ENCODE assay signal across 8 cellular contexts in the genomic region with DNA sequence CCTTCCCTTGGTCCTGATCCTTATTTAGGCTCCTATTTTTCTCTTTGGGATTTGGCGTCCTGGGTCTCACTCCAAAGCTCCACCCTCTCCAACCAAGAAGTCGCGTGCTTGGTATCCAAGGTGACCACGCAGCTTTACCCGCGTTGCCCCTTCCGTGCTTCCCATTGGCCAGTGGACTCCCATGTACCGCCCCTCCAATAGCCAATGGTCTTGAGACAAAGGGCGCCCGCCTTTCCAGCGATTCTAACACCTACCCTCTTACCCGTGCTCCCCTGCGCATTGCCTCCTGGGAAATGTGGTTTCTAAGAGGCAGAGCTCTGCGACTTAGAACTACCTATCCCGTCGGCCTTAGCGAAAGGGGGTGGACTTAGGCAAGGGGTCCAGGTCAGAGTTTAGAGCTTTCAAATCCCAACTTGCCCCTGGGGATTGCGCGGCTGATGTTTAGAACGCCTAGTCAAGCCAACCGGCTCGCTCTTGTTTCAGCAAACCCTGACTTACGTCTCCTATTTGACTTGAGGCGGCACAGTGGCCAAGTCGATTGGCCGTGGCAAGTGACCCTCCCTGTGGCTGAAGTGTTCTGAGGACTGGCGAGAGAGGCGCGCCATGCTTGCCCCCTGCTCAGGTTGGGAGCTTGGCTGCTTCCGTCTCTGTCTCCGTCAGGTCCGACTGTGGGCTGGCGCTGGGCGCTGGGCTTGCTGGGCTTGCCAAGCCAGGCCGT. TPM values are rescaled to one million over a fixed set of nuclear protein-coding genes. Genes with fewer than 3 reads are reported as not detected.
DNase-seq lines count a peak whose midpoint lies in the region; ATAC-seq and TF ChIP-seq lines count a peak whose summit lies in the region.
"Not testable (repeated sequence)": the region's sequence is repeated elsewhere in the genome, so short reads cannot be mapped to it uniquely, and the experiment has no call there.

A gene (plus strand): TSS at position 395 of the 718 bp plus-strand sequence. CDS start 209 bp downstream, at position 604.

- peak; percentile 99 for ATAC-seq in lung (ENCODE audit: insufficient read depth, low FRiP score)

- H3K36me3 ChIP-seq in effector memory CD4-positive, alpha-beta T cell (ENCODE audit: control insufficient read depth, insufficient read depth, low read length); lung (ENCODE audit: control insufficient read depth in 2 of 2, insufficient read depth in 2 of 2, low read length in 2 of 2): not testable (repeated sequence)

- H3K4me1 ChIP-seq in effector memory CD4-positive, alpha-beta T cell (ENCODE audit: control insufficient read depth, insufficient read depth, low read length, poor library complexity, severe bottlenecking); lung (ENCODE audit: control insufficient read depth in 2 of 2, insufficient read depth in 2 of 2, low read length in 2 of 2): not testable (repeated sequence)

- not testable (repeated sequence) for H3K27me3 ChIP-seq in effector memory CD4-positive, alpha-beta T cell (replicated peaks; ENCODE audit: control insufficient read depth, insufficient read depth, low read length, poor library complexity, severe bottlenecking); lung (ENCODE audit: control insufficient read depth, insufficient read depth)

- not testable (repeated sequence) for TF ChIP-seq CTCF in GM20000 (IDR thresholded peaks at IDR 0.05; ENCODE audit: extremely low read depth, missing control alignments); lung (IDR thresholded peaks at IDR 0.05; ENCODE audit: control extremely low read depth, extremely low read depth)

- WGBS in lung, 2 donors, result 0% methylated on average over 33 to 35 of the region's 35 CpGs

- peak within 1 kb of the TSS; percentile 45 for H3K27ac ChIP-seq in effector memory CD4-positive, alpha-beta T cell (ENCODE audit: insufficient read depth, low read length, poor library complexity, severe bottlenecking)
- peak within 1 kb of the TSS; percentile 65 to 80 for H3K27ac ChIP-seq in lung (ENCODE audit: low read depth in 1 of 2, low read length in 1 of 2)

- DNase-seq in COLO668 (lab: John Stamatoyannopoulos, UW; ENCODE audit: unreplicated experiment) (peak; percentile 97), GM20000 (ENCODE audit: low spot score) (peak; percentile 90), HS-5 (ENCODE audit: low read depth) (peak; percentile 91), NK-92 (lab: John Stamatoyannopoulos, UW; ENCODE audit: unreplicated experiment) (peak; percentile 71), lung (ENCODE audit: low spot score) (peak; percentile 99)
- peak; percentile 92 for DNase-seq in activated CD8-positive, alpha-beta memory T cell treated with anti-CD3 and anti-CD28 coated beads for 24 hours
- DNase-seq in effector memory CD4-positive, alpha-beta T cell, result peak; percentile 85 to 95 (median 94)
- DNase-seq in stimulated activated CD4-positive, alpha-beta T cell treated with anti-CD3 and anti-CD28 coated beads, TNF-alpha, amount 100 ng/mL, for 24 hours (ENCODE audit: low read depth in 3 of 3), result peak; percentile 87 to 95 (median 93)

- H3K9me3 ChIP-seq in effector memory CD4-positive, alpha-beta T cell (ENCODE audit: control insufficient read depth, low read length); lung (ENCODE audit: control insufficient read depth in 2 of 2, insufficient read depth in 1 of 2, low read length in 1 of 2): not testable (repeated sequence)

- H3K4me3 ChIP-seq in effector memory CD4-positive, alpha-beta T cell (ENCODE audit: insufficient read depth, low read depth, low read length, poor library complexity, severe bottlenecking), result peak within 1 kb of the TSS; percentile 68
- H3K4me3 ChIP-seq in lung, result peak within 1 kb of the TSS; percentile 83

RNA-seq across cellular contexts. Expression of the gene that starts here (rescaled TPM):
- 10 to 100 TPM; 11.2 to 17.3 TPM for total RNA-seq in lung
- polyA plus RNA-seq in lung, result 1 to 10 TPM; 2.8 to 4.8 TPM

Comparison
In these comparisons a context has a peak if more than half of its experiments do, and no peak if none do; other contexts are left out.
1. Peak in every context shown above with its lines: DNase-seq, ATAC-seq, H3K4me3 ChIP-seq and H3K27ac ChIP-seq.